Comparison of ENCODE assay signal across 8 cellular contexts in the genomic region with DNA sequence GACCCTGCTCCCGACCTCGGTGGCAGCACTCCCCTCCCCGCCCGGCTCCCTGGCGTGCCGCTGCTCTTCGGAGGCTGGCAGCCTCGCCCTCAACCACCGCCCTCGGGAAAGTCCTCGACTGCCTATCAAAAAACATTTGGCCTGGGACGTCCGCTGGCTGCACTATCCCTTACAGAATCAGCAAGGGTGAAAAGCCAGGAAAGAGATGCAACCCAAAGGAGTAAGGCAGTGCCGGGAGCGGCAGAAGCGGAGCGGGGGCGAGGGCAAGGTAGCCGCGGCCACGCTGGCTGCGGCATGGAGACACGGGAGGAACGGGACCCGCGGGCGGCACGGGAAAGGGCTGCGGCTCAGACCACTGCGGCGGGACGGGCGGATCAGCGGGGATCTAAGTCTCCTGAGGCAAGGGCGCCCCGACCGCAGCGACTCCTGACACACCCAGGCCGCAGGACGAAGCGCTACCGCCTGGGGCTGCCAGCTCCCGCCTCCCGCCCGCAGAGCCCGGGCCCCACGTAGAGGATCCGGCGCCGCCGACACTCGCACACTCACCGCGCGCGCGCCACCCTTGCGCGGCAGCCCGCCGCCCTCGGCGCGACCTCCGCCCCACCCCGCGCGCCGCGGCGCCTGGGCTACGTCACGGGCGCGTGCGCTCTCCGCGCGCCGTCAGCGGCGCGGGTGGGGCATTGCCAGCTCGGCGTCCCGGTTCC. TPM values are rescaled to one million over a fixed set of nuclear protein-coding genes. Genes with fewer than 3 reads are reported as not detected.
A peak's percentile ranks its signal among the peaks of the same experiment; 100 is the strongest.
DNase-seq lines count a peak whose midpoint lies in the region; ATAC-seq and TF ChIP-seq lines count a peak whose summit lies in the region.

A gene with protein sequence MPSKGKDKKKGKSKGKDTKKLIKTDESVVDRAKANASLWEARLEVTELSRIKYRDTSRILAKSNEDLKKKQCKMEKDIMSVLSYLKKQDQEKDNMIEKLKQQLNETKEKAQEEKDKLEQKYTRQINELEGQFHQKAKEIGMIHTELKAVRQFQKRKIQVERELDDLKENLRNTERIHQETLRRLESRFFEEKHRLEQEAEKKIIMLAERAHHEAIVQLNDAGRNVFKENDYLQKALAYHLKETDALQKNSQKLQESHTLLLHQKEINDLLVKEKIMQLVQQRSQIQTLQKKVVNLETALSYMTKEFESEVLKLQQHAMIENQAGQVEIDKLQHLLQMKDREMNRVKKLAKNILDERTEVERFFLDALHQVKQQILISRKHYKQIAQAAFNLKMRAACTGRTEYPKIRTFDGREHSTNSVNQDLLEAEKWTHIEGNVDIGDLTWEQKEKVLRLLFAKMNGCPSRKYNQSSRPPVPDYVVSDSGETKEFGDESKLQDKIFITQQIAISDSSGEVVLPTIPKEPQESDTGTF (plus strand): TSS at position 646 of the 704 bp plus-strand sequence. CDS start 130 bp downstream, outside the sequence.
A gene with protein sequence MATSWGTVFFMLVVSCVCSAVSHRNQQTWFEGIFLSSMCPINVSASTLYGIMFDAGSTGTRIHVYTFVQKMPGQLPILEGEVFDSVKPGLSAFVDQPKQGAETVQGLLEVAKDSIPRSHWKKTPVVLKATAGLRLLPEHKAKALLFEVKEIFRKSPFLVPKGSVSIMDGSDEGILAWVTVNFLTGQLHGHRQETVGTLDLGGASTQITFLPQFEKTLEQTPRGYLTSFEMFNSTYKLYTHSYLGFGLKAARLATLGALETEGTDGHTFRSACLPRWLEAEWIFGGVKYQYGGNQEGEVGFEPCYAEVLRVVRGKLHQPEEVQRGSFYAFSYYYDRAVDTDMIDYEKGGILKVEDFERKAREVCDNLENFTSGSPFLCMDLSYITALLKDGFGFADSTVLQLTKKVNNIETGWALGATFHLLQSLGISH (minus strand): TSS at position 585 of the 704 bp plus-strand sequence. CDS start 31,186 bp downstream, outside the sequence.

- H3K4me1 ChIP-seq in HAP-1 (peaks cover 6% of the 10 kb centered on the region; the same call in 1 of the 2 replicates), MM.1S (ENCODE audit: low read length) (no peaks in the 10 kb centered on the region), SJSA1 (replicated peaks) (peaks cover 10% of the 10 kb centered on the region), gastroesophageal sphincter (peaks cover 0 to 25% (median 3%) of the 10 kb centered on the region in 3 donors)

- H3K9me3 ChIP-seq in HAP-1 = no peaks in the 10 kb centered on the region
- H3K9me3 ChIP-seq in MM.1S (replicated peaks; ENCODE audit: insufficient read depth, low read length) = no peaks in the 10 kb centered on the region
- no peaks in the 10 kb centered on the region for H3K9me3 ChIP-seq in SJSA1 (replicated peaks)
- H3K9me3 ChIP-seq in gastroesophageal sphincter = no peaks in the 10 kb centered on the region

- 0% methylated on average over 2 of the region's 86 CpGs; no CpG with 5 or more reads in 1 of the 2 donors for WGBS in gastroesophageal sphincter (ENCODE audit: low coverage in 1 of 2), 2 donors

- peak within 1 kb of the TSS; percentile 61 for H3K4me2 ChIP-seq in MM.1S (ENCODE audit: low read depth, low read length)

- TF ChIP-seq CTCF in MM.1S (IDR thresholded peaks at IDR 0.05; ENCODE audit: low read length) = no peak
- TF ChIP-seq CTCF in gastroesophageal sphincter (IDR thresholded peaks at IDR 0.05) = peak in 1 of 4 experiments; percentile 43

- peak within 1 kb of the TSS; percentile 63; the same call in 1 of the 2 replicates for H3K27ac ChIP-seq in MM.1S (ENCODE audit: low read length)
- peak within 1 kb of the TSS; percentile 87 for H3K27ac ChIP-seq in SJSA1
- H3K27ac ChIP-seq in gastroesophageal sphincter = peak within 1 kb of the TSS; percentile 94 to 99 (median 98)
- H3K27ac ChIP-seq in substantia nigra (ENCODE audit: low read depth, low read length, poor library complexity, severe bottlenecking) = peak within 1 kb of the TSS; percentile 87

- no peaks in the 10 kb centered on the region for H3K36me3 Mint-ChIP-seq in activated naive CD4-positive, alpha-beta T cell treated with anti-CD3 and anti-CD28 coated beads for 36 hours (ENCODE audit: low read depth)

- DNase-seq in ELR (ENCODE audit: low read depth) (peak; percentile 91), HAP-1 (ENCODE audit: low spot score in 2 of 2) (peak; percentile 68 to 87), MM.1S (peak; percentile 76), SJSA1 (ENCODE audit: low read depth in 1 of 2, low spot score in 2 of 2) (peak; percentile 78 to 85), nucleus accumbens (lab: John Stamatoyannopoulos, UW) (peak; percentile 20 to 94 (median 78)), substantia nigra (lab: John Stamatoyannopoulos, UW) (peak; percentile 44 to 95 (median 78))
- peak; percentile 80 for DNase-seq in activated naive CD4-positive, alpha-beta T cell treated with anti-CD3 and anti-CD28 coated beads for 36 hours

- no peaks in the 10 kb centered on the region for H4K20me1 ChIP-seq in MM.1S (ENCODE audit: insufficient read depth, low read length)

- in situ Hi-C loops in HAP-1 (cut with MboI; ENCODE audit: low sequenced_read_pairs) = no loop called here

- peak; percentile 96 for ATAC-seq in gastroesophageal sphincter

- H3F3A ChIP-seq in MM.1S (ENCODE audit: insufficient read depth, low read length) = no peaks in the 10 kb centered on the region

- H2AFZ ChIP-seq in MM.1S (ENCODE audit: low read length) = peak within 1 kb of the TSS; percentile 83

- TF ChIP-seq POLR2A in gastroesophageal sphincter (IDR thresholded peaks at IDR 0.05) = peak; percentile 93 to 96

- TF ChIP-seq EP300 in gastroesophageal sphincter (IDR thresholded peaks at IDR 0.05) = no peak

- intact Hi-C loops in activated naive CD4-positive, alpha-beta T cell treated with anti-CD3 and anti-CD28 coated beads for 36 hours (cut with micrococcal nuclease) = loop anchor here (1.0 to 10.0 kb wide), 9 partner anchors 65 to 960 kb away; a partner anchor contains a TSS

- peak within 1 kb of the TSS; percentile 63 for H3K9ac ChIP-seq in MM.1S (ENCODE audit: low read length)

- H3K4me1 Mint-ChIP-seq in activated naive CD4-positive, alpha-beta T cell treated with anti-CD3 and anti-CD28 coated beads for 36 hours (ENCODE audit: low read depth) = peaks cover 13% of the 10 kb centered on the region

- H3K27ac Mint-ChIP-seq in activated naive CD4-positive, alpha-beta T cell treated with anti-CD3 and anti-CD28 coated beads for 36 hours = peak within 1 kb of the TSS; percentile 90

- no peaks in the 10 kb centered on the region for H3K27me3 ChIP-seq in HAP-1 (ENCODE audit: low read depth)
- H3K27me3 ChIP-seq in MM.1S (replicated peaks; ENCODE audit: insufficient read depth, low read length) = no peaks in the 10 kb centered on the region
- H3K27me3 ChIP-seq in SJSA1 (replicated peaks) = no peaks in the 10 kb centered on the region
- no peaks in the 10 kb centered on the region for H3K27me3 ChIP-seq in gastroesophageal sphincter

- CTCF ChIA-PET in activated naive CD4-positive, alpha-beta T cell treated with anti-CD3 and anti-CD28 coated beads for 36 hours (lab: Charles Lee) = interaction anchor here (1.2 kb wide), 1 partner anchor 167 kb away, joined by 3 read pairs; no protein-coding TSS in a partner anchor

- H3K4me3 Mint-ChIP-seq in activated naive CD4-positive, alpha-beta T cell treated with anti-CD3 and anti-CD28 coated beads for 36 hours = peak within 1 kb of the TSS; percentile 86

- H3K79me2 ChIP-seq in MM.1S (ENCODE audit: low read length) = no peaks in the 10 kb centered on the region

- peaks cover 11% of the 10 kb centered on the region for H3K36me3 ChIP-seq in HAP-1 (replicated peaks)
- no peaks in the 10 kb centered on the region for H3K36me3 ChIP-seq in MM.1S (replicated peaks; ENCODE audit: insufficient read depth, low read length)
- H3K36me3 ChIP-seq in SJSA1 = peaks cover 4% of the 10 kb centered on the region; the same call in 1 of the 2 replicates
- peaks cover 0 to 5% of the 10 kb centered on the region in 2 donors for H3K36me3 ChIP-seq in gastroesophageal sphincter

- H3K27me3 Mint-ChIP-seq in activated naive CD4-positive, alpha-beta T cell treated with anti-CD3 and anti-CD28 coated beads for 36 hours (ENCODE audit: low read depth) = no peaks in the 10 kb centered on the region

- no peaks in the 10 kb centered on the region for H3K9me3 Mint-ChIP-seq in activated naive CD4-positive, alpha-beta T cell treated with anti-CD3 and anti-CD28 coated beads for 36 hours

- H3K4me3 ChIP-seq in HAP-1 (peak within 1 kb of the TSS; percentile 97), MM.1S (ENCODE audit: low read length) (peak within 1 kb of the TSS; percentile 71), SJSA1 (peak within 1 kb of the TSS; percentile 82), gastroesophageal sphincter (peak within 1 kb of the TSS; percentile 70 to 94)

- no peaks in the 10 kb centered on the region for H3K9me2 ChIP-seq in MM.1S (replicated peaks; ENCODE audit: insufficient read depth, low read length)

RNA-seq across cellular contexts. Expression of the first gene that starts in this region (rescaled TPM):
- total RNA-seq in SJSA1 (2014; rRNA removed; shearing (Covaris generic)) = 1.1 and 10.2 TPM in 2 replicates
- total RNA-seq in activated naive CD4-positive, alpha-beta T cell treated with anti-CD3 and anti-CD28 coated beads for 36 hours = 1 to 10 TPM; 1.3 to 1.7 TPM
- total RNA-seq in gastroesophageal sphincter = 10 to 100 TPM in 2 of 4 donors, 1 to 10 TPM in 2; 7.3 to 12.4 (median 10.5) TPM

RNA-seq across cellular contexts. Expression of the second gene that starts in this region (rescaled TPM):
- total RNA-seq in SJSA1 (2014; rRNA removed; shearing (Covaris generic)) = 8.3 and 9.4 TPM in 2 replicates
- total RNA-seq in activated naive CD4-positive, alpha-beta T cell treated with anti-CD3 and anti-CD28 coated beads for 36 hours = 1 to 10 TPM; 7.3 to 9.6 TPM
- total RNA-seq in gastroesophageal sphincter = 1 to 10 TPM; 5.9 to 7.1 (median 6.4) TPM

Comparison
In these comparisons a context has a peak if more than half of its experiments do, and no peak if none do; other contexts are left out.
1. Peak in every context shown above with its lines: DNase-seq, ATAC-seq, H3K4me3 ChIP-seq and H3K27ac ChIP-seq.